ENCODE assay signal across 9 cellular contexts in genomic region chr2:46276652-46277051, GRCh38. TPM values are rescaled to one million over a fixed set of nuclear protein-coding genes. Genes with fewer than 3 reads are reported as not detected.
DNase-seq lines count a peak whose midpoint lies in the region; ATAC-seq and TF ChIP-seq lines count a peak whose summit lies in the region.
"Had no signal": no experiment of that assay in that cellular context is flagged by ENCODE, and none has a peak within 500 bp of the region (broad histone marks: within the 10 kb centered on the region; RNA-seq: fewer than 3 reads in every experiment).

No MANE protein-coding gene starts in this region.

- H3F3A ChIP-seq in GM23248 (ENCODE audit: insufficient read depth) (no peaks in the 10 kb centered on the region), SK-N-SH (replicated peaks; ENCODE audit: insufficient read depth) (no peaks in the 10 kb centered on the region)

- H3K36me3 ChIP-seq in GM23248 (ENCODE audit: low read depth) (no peaks in the 10 kb centered on the region), SK-N-SH (replicated peaks in 1 of 2; ENCODE audit: control insufficient read depth in 1 of 2, insufficient read depth in 2 of 2, low read length in 1 of 2) (no peaks in the 10 kb centered on the region), cardiac muscle cell (no peaks in the 10 kb centered on the region)

- H3K27ac ChIP-seq in GM23248 = no peak overlapping the region
- H3K27ac ChIP-seq in SK-N-SH (ENCODE audit: low read depth in 2 of 2, low read length in 1 of 2) = no peak overlapping the region
- no peak overlapping the region for H3K27ac ChIP-seq in cardiac muscle cell

- 83 to 86% methylated on average over 3 of the region's 3 CpGs for whole genome bisulfite sequencing in GM23248 (ENCODE audit: low coverage in 1 of 2, low lambda C conversion rate in 2 of 2, missing lambda C conversion rate in 2 of 2), 2 experiments
- WGBS in SK-N-SH (ENCODE audit: low lambda C conversion rate) = 75% methylated on average over 3 of the region's 3 CpGs

- peak; percentile 27; the same call in 1 of the 2 replicates for TF ChIP-seq RAD21 in SK-N-SH (IDR thresholded peaks at IDR 0.05; ENCODE audit: low read length)

- ATAC-seq in sciatic nerve = peak; percentile 48
- no peak for ATAC-seq in HG02970 (IDR thresholded peaks at IDR 0.05; ENCODE audit: low FRiP score, unreplicated experiment)

- H3K79me2 ChIP-seq in GM23248 (ENCODE audit: insufficient read depth) = no peaks in the 10 kb centered on the region
- no peaks in the 10 kb centered on the region for H3K79me2 ChIP-seq in SK-N-SH (ENCODE audit: insufficient read depth)

- H3K9me3 ChIP-seq in GM23248 (ENCODE audit: low read depth) (no peaks in the 10 kb centered on the region), SK-N-SH (no peaks in the 10 kb centered on the region), cardiac muscle cell (ENCODE audit: low read depth) (no peaks in the 10 kb centered on the region)

- DNase-seq in GM23248 (peak; percentile 49), SK-N-SH (no peak), cardiac muscle cell (ENCODE audit: low read depth in 1 of 2, low spot score in 1 of 2) (peak in 1 of 2 donors; percentile 67), sciatic nerve (ENCODE audit: low spot score) (no peak), cerebellar cortex (ENCODE audit: low spot score) (no peak)
- no peak for DNase-seq in activated CD4-positive, alpha-beta T cell treated with anti-CD3 and anti-CD28 coated beads, Interleukin-2, amount 50 U/mL, for 4 hours
- DNase-seq: NCI-H1436; stimulated activated CD4-positive, alpha-beta T cell treated with anti-CD3 and anti-CD28 coated beads, Interleukin-12 subunit alpha, Interleukin-12 subunit beta, amount 100 ng/mL, for 4 hours had no signal

- H3K4me3 ChIP-seq in GM23248 (no peak overlapping the region), SK-N-SH (ENCODE audit: low read depth in 2 of 2, low read length in 1 of 2) (no peak overlapping the region), cardiac muscle cell (no peak overlapping the region)

- H3K9ac ChIP-seq in GM23248 = no peak overlapping the region
- no peak overlapping the region for H3K9ac ChIP-seq in SK-N-SH

- H3K4me2 ChIP-seq in GM23248 (ENCODE audit: unreplicated experiment) (no peak overlapping the region), SK-N-SH (no peak overlapping the region)

- CTCF ChIA-PET in SK-N-SH (lab: Yijun Ruan, JAX) = interaction anchor here (0.6 to 2.7 kb wide), 9 partner anchors 10 to 500 kb away, joined by 3 to 9 read pairs (median 3); no protein-coding TSS in a partner anchor

- POLR2A ChIA-PET in SK-N-SH (lab: Yijun Ruan, JAX) = no interaction called here

- H2AFZ ChIP-seq in GM23248 = peak overlapping the region; percentile 34; the same call in 1 of the 2 replicates
- H2AFZ ChIP-seq in SK-N-SH (ENCODE audit: low read depth) = no peak overlapping the region

- H3K27me3 ChIP-seq in GM23248 (replicated peaks; ENCODE audit: insufficient read depth) (no peaks in the 10 kb centered on the region), SK-N-SH (ENCODE audit: insufficient read depth) (no peaks in the 10 kb centered on the region), cardiac muscle cell (no peaks in the 10 kb centered on the region)

- no peak for TF ChIP-seq EP300 in SK-N-SH (IDR thresholded peaks at IDR 0.05; ENCODE audit: borderline replicate concordance in 1 of 2, low read depth in 1 of 2, low read length in 1 of 2)

- in situ Hi-C loops in GM23248 (cut with MboI) = no loop called here

- H3K4me1 ChIP-seq in GM23248 (ENCODE audit: insufficient read depth) (no peaks in the 10 kb centered on the region), SK-N-SH (ENCODE audit: control insufficient read depth in 1 of 2, insufficient read depth in 2 of 2, low read depth in 1 of 2, low read length in 1 of 2) (no peaks in the 10 kb centered on the region; a peak in 1 of 4 replicates), cardiac muscle cell (ENCODE audit: low read depth) (no peaks in the 10 kb centered on the region)

- peak; percentile 60 for TF ChIP-seq CTCF in SK-N-SH (IDR thresholded peaks at IDR 0.05)
- TF ChIP-seq CTCF in cardiac muscle cell (IDR thresholded peaks at IDR 0.05; ENCODE audit: low read depth, low read length) = peak; percentile 57

- intact Hi-C loops in sciatic nerve (cut with DNase I) = no loop called here

- H4K20me1 ChIP-seq in GM23248 (ENCODE audit: insufficient read depth) (no peaks in the 10 kb centered on the region), SK-N-SH (ENCODE audit: insufficient read depth) (no peaks in the 10 kb centered on the region)

- H3K9me2 ChIP-seq in GM23248 (ENCODE audit: insufficient read depth) (no peaks in the 10 kb centered on the region), SK-N-SH (no peaks in the 10 kb centered on the region)

TF ChIP-seq in SK-N-SH, 30 proteins besides CTCF, POLR2A, EP300 and RAD21:
- TF ChIP-seq SMC3 (IDR thresholded peaks at IDR 0.05; ENCODE audit: low read depth, low read length) (peak; percentile 10; the same call in 1 of the 2 replicates), TEAD4 (IDR thresholded peaks at IDR 0.05; ENCODE audit: borderline replicate concordance, insufficient read depth) (no peak), IRF3 (IDR thresholded peaks at IDR 0.05; ENCODE audit: low read depth, low read length) (no peak)

RNA-seq across cellular contexts. Expression of gene EPAS1, which starts 20.6 kb away (rescaled TPM):
- 66.3 and 73.8 TPM in 2 replicates for total RNA-seq in GM23248 (2014; rRNA removed; shearing (Covaris generic))
- polyA plus RNA-seq in GM23248 (2016; fragmentation: Nextera tagmentation; extraction: Ambion mirVana) = 45.2 and 47.5 TPM in 2 replicates
- polyA plus RNA-seq in SK-N-SH (2012; rRNA removed) = 69.2 and 92.2 TPM in 2 replicates
- 66.4 and 74.6 TPM in 2 replicates for polyA plus RNA-seq in SK-N-SH (2012; cell fraction: cytosol; rRNA removed)
- 83.4 and 100 TPM in 2 replicates for polyA plus RNA-seq in SK-N-SH (2012; cell fraction: nucleus; rRNA removed)
- total RNA-seq in cardiac muscle cell = 4.8 and 7.3 TPM in 2 replicates
- polyA plus RNA-seq in cardiac muscle cell = 1.4 and 1.9 TPM in 2 replicates
- 270 TPM for total RNA-seq in sciatic nerve
